Comparison of ENCODE assay signal across 24 cellular contexts in genomic region chr4:83132065-83132464, GRCh38. TPM values are rescaled to one million over a fixed set of nuclear protein-coding genes. Genes with fewer than 3 reads are reported as not detected.
A peak's percentile ranks its signal among the peaks of the same experiment; 100 is the strongest.
DNase-seq lines count a peak whose midpoint lies in the region; ATAC-seq, FAIRE-seq and TF ChIP-seq lines count a peak whose summit lies in the region.
"Had no signal": no experiment of that assay in that cellular context is flagged by ENCODE, and none has a peak within 500 bp of the region (broad histone marks: within the 10 kb centered on the region; RNA-seq: fewer than 3 reads in every experiment).

No MANE protein-coding gene starts in this region.

- DNase-seq in GM12892 (ENCODE audit: insufficient read length) (no peak), naive B cell (no peak), NCI-H526 (lab: John Stamatoyannopoulos, UW) (no peak), trophoblast cell (no peak)
- DNase-seq in stimulated activated naive B cell treated with anti-CD40 and anti-IgM and Interleukin-4, amounts not matched to agents 10 μg/mL and 1 μg/mL and 100 μg/mL, for 72 hours = no peak
- DNase-seq: ACHN; AML-193; Calu3; CD4-positive, alpha-beta memory T cell; DMS79 treated with DMSO at 0.1 percent for 48 hours; EL; HCEC 1CT; Karpas-422; KBM-7 had no signal

- no peak overlapping the region for H2BK120ac ChIP-seq in trophoblast cell (ENCODE audit: insufficient read depth, low read length, poor library complexity)

- H3K79me2 ChIP-seq in OCI-LY3 (ENCODE audit: low read length) (no peaks in the 10 kb centered on the region), trophoblast cell (ENCODE audit: control insufficient read depth, insufficient read depth, low read length, poor library complexity) (no peaks in the 10 kb centered on the region)

- H3K4me1 Mint-ChIP-seq in naive B cell = peaks cover 24 to 45% (median 39%) of the 10 kb centered on the region in 3 donors
- peaks cover 17 to 25% of the 10 kb centered on the region in 2 donors for H3K4me1 Mint-ChIP-seq in stimulated activated naive B cell treated with anti-CD40 and anti-IgM and Interleukin-4, amounts not matched to agents 10 μg/mL and 1 μg/mL and 100 μg/mL, for 72 hours
- H3K4me1 Mint-ChIP-seq: CD4-positive, alpha-beta memory T cell; GM23338 had no signal

- H3K9me3 ChIP-seq in OCI-LY3 (ENCODE audit: insufficient read depth, low read length) = no peaks in the 10 kb centered on the region
- H3K9me3 ChIP-seq in trophoblast cell (ENCODE audit: insufficient read depth, low read depth, low read length) = no peaks in the 10 kb centered on the region

- H3K18ac ChIP-seq in trophoblast cell (ENCODE audit: low read length) = no peak overlapping the region

- H3K27me3 Mint-ChIP-seq in naive B cell = no peaks in the 10 kb centered on the region
- H3K27me3 Mint-ChIP-seq in stimulated activated naive B cell treated with anti-CD40 and anti-IgM and Interleukin-4, amounts not matched to agents 10 μg/mL and 1 μg/mL and 100 μg/mL, for 72 hours = no peaks in the 10 kb centered on the region
- H3K27me3 Mint-ChIP-seq: CD4-positive, alpha-beta memory T cell; IgD-negative memory B cell had no signal

- H3K4me1 ChIP-seq in OCI-LY3 (ENCODE audit: low read length) (peaks cover 19% of the 10 kb centered on the region), trophoblast cell (ENCODE audit: control insufficient read depth in 1 of 2, insufficient read depth in 2 of 2, low read length in 2 of 2) (no peaks in the 10 kb centered on the region)
- H3K4me1 ChIP-seq: BLaER1 had no signal

- H4K91ac ChIP-seq in trophoblast cell (ENCODE audit: low read depth, low read length) = no peak overlapping the region

- H2BK12ac ChIP-seq in trophoblast cell (ENCODE audit: low read length) = no peak overlapping the region

- no peak overlapping the region for H3K14ac ChIP-seq in trophoblast cell (ENCODE audit: low read length)

- H3K36me3 Mint-ChIP-seq in naive B cell = peaks cover 11 to 14% of the 10 kb centered on the region in 2 donors
- peaks cover 14 to 32% of the 10 kb centered on the region in 2 donors for H3K36me3 Mint-ChIP-seq in stimulated activated naive B cell treated with anti-CD40 and anti-IgM and Interleukin-4, amounts not matched to agents 10 μg/mL and 1 μg/mL and 100 μg/mL, for 72 hours

- H4K20me1 ChIP-seq in OCI-LY3 (ENCODE audit: insufficient read depth, low read length) = no peaks in the 10 kb centered on the region
- H4K20me1 ChIP-seq: BLaER1 had no signal

- TF ChIP-seq CTCF in OCI-LY3 (IDR thresholded peaks at IDR 0.05; ENCODE audit: low read depth, low read length) = no peak

- no peak overlapping the region for H2AK5ac ChIP-seq in trophoblast cell (ENCODE audit: low read length)

- peaks cover 0 to 26% (median 16%) of the 10 kb centered on the region in 7 donors for H3K9me3 Mint-ChIP-seq in naive B cell
- peaks cover 21 to 23% of the 10 kb centered on the region in 2 donors for H3K9me3 Mint-ChIP-seq in stimulated activated naive B cell treated with anti-CD40 and anti-IgM and Interleukin-4, amounts not matched to agents 10 μg/mL and 1 μg/mL and 100 μg/mL, for 72 hours

- no peak for TF ChIP-seq POLR2A in GM12892 (IDR thresholded peaks at IDR 0.05; ENCODE audit: low read depth, low read length)

- H4K12ac ChIP-seq in trophoblast cell (ENCODE audit: low read depth, low read length) = no peak overlapping the region

- H3K27ac ChIP-seq in OCI-LY3 (ENCODE audit: low read length) (no peak overlapping the region), trophoblast cell (ENCODE audit: low read depth, low read length) (no peak overlapping the region)
- H3K27ac ChIP-seq: BLaER1 had no signal

- H3K27me3 ChIP-seq in OCI-LY3 (ENCODE audit: low read depth, low read length) (no peaks in the 10 kb centered on the region), trophoblast cell (ENCODE audit: insufficient read depth, low read length) (no peaks in the 10 kb centered on the region)
- H3K27me3 ChIP-seq: BLaER1 had no signal

- H3K4me2 ChIP-seq in OCI-LY3 (ENCODE audit: low read length) (peak overlapping the region; percentile 37), trophoblast cell (ENCODE audit: low read length) (no peak overlapping the region)
- H3K4me2 ChIP-seq: BLaER1, GM23338 had no signal

- H3K4me3 Mint-ChIP-seq in naive B cell = peak overlapping the region in 1 of 8 donors; percentile 20
- H3K4me3 Mint-ChIP-seq in stimulated activated naive B cell treated with anti-CD40 and anti-IgM and Interleukin-4, amounts not matched to agents 10 μg/mL and 1 μg/mL and 100 μg/mL, for 72 hours = no peak overlapping the region
- H3K4me3 Mint-ChIP-seq: CD14-positive monocyte; CD4-positive, alpha-beta memory T cell; GM23338 had no signal

- no peak overlapping the region for H4K8ac ChIP-seq in trophoblast cell (ENCODE audit: low read depth, low read length)

- H3K27ac Mint-ChIP-seq in naive B cell = peak overlapping the region; percentile 6 to 70 (median 56)
- H3K27ac Mint-ChIP-seq in stimulated activated naive B cell treated with anti-CD40 and anti-IgM and Interleukin-4, amounts not matched to agents 10 μg/mL and 1 μg/mL and 100 μg/mL, for 72 hours = no peak overlapping the region
- H3K27ac Mint-ChIP-seq: GM23338 had no signal

- no peak overlapping the region for H3K9ac ChIP-seq in OCI-LY3 (ENCODE audit: low read length)
- H3K9ac ChIP-seq in trophoblast cell (ENCODE audit: low read length) = no peak overlapping the region
- H3K9ac ChIP-seq: BLaER1 had no signal

- H2AFZ ChIP-seq in OCI-LY3 (ENCODE audit: low read depth, low read length) = no peak overlapping the region
- H2AFZ ChIP-seq in trophoblast cell (ENCODE audit: insufficient read depth, low read length, poor library complexity) = no peak overlapping the region
- H2AFZ ChIP-seq: GM23338 had no signal

- no CpG with 5 or more reads among the region's 1 CpG for WGBS in trophoblast cell (ENCODE audit: extremely low coverage, insufficient coverage, insufficient read length)

- ATAC-seq in naive B cell (ENCODE audit: low read depth in 2 of 2) (peak; percentile 36 to 40), HG03460 (IDR thresholded peaks at IDR 0.05; ENCODE audit: unreplicated experiment) (no peak), GM21576 (IDR thresholded peaks at IDR 0.05; ENCODE audit: unreplicated experiment) (no peak)
- peak; percentile 34 to 41 for ATAC-seq in stimulated activated naive B cell treated with anti-CD40 and anti-IgM and Interleukin-4, amounts not matched to agents 10 μg/mL and 1 μg/mL and 100 μg/mL, for 72 hours (replicated peaks)
- ATAC-seq: GM23338, HepG2 had no signal

- H2BK5ac ChIP-seq in trophoblast cell (ENCODE audit: low read depth, low read length, poor library complexity) = no peak overlapping the region

- H3K36me3 ChIP-seq in OCI-LY3 (replicated peaks; ENCODE audit: low read depth, low read length) (no peaks in the 10 kb centered on the region), trophoblast cell (ENCODE audit: control insufficient read depth in 1 of 2, insufficient read depth in 2 of 2, low read length in 2 of 2) (no peaks in the 10 kb centered on the region)
- H3K36me3 ChIP-seq: BLaER1 had no signal

- FAIRE-seq in GM12892 (lab: Jason Lieb, UNC) = peak; percentile 5
- FAIRE-seq: A204.1, H54, HepG2 had no signal

- H3K23ac ChIP-seq in trophoblast cell (ENCODE audit: low read length) = no peak overlapping the region

- H3K4me3 ChIP-seq in OCI-LY3 (ENCODE audit: low read length) (no peak overlapping the region), trophoblast cell (ENCODE audit: low read depth, low read length) (no peak overlapping the region)
- H3K4me3 ChIP-seq: BLaER1, GM23338 had no signal

- H3K79me1 ChIP-seq in trophoblast cell (ENCODE audit: low read length) = no peaks in the 10 kb centered on the region

- H3K4ac ChIP-seq in trophoblast cell (ENCODE audit: low read depth, low read length) = no peak overlapping the region

RNA-seq across cellular contexts. Expression of gene PLAC8, which starts 17.5 kb away (rescaled TPM):
- polyA plus RNA-seq in GM12892 (2012; ENCODE audit: missing spikeins) = 102 TPM
- 1,000 to 10,000 TPM in 3 of 6 donors, 100 to 1,000 TPM in 3; 826 to 1,431 (median 949) TPM for polyA plus RNA-seq in naive B cell (ENCODE audit: low read depth in 6 of 6)
- 41.9 and 45.7 TPM in 2 replicates for polyA plus RNA-seq in trophoblast cell (2013)

Comparison
In these comparisons a context has a peak if more than half of its experiments do, and no peak if none do; other contexts are left out.
1. ATAC-seq: peak in naive B cell (2 of 2) and stimulated activated naive B cell treated with anti-CD40 and anti-IgM and Interleukin-4, amounts not matched to agents 10 μg/mL and 1 μg/mL and 100 μg/mL, for 72 hours (2 of 2); none in HG03460 (single experiment) and GM21576 (single experiment).